ENCODE assay signal across 1 cellular context in genomic region chr7:74655785-74656420, GRCh38.
TF ChIP-seq lines count a peak whose summit lies in the region.

No MANE protein-coding gene starts in this region.

TF ChIP-seq in GM23338, 12 proteins besides CTCF, POLR2A, EP300 and RAD21 (continued from another document):
- TF ChIP-seq ZNF462 (CRISPR knock-in tag; IDR thresholded peaks at IDR 0.05) (no peak), ETS1 (IDR thresholded peaks at IDR 0.05) (no peak), ZNF331 (CRISPR knock-in tag; IDR thresholded peaks at IDR 0.05; ENCODE audit: low read depth) (no peak), JUNB (IDR thresholded peaks at IDR 0.05; ENCODE audit: unreplicated experiment) (no peak)
